In the genomic region with DNA sequence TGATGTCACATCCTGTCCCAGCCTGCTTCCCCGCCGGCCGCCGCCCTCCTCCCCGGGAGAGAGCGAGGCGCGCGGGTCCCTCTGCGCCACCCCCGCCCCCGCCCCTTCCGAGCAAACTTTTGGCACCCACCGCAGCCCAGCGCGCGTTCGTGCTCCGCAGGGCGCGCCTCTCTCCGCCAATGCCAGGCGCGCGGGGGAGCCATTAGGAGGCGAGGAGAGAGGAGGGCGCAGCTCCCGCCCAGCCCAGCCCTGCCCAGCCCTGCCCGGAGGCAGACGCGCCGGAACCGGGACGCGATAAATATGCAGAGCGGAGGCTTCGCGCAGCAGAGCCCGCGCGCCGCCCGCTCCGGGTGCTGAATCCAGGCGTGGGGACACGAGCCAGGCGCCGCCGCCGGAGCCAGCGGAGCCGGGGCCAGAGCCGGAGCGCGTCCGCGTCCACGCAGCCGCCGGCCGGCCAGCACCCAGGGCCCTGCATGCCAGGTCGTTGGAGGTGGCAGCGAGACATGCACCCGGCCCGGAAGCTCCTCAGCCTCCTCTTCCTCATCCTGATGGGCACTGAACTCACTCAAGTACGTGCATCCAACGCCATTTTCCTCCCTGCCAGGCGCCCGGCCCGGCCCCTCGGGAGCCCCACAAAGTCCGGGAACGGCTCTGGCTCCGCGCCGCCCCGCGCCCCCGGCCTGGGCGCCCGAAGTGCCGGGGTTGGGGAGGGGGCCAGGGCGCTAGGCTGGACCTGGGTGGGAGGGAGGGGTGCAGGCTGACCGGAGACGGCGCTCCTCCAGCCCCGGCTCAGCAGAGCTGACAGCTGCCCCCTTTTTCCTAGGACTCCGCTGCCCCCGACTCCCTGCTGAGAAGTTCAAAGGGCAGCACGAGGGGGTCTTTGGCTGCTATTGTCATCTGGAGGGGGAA, we compare ENCODE assay signal across 1 cellular context.
TF ChIP-seq lines count a peak whose summit lies in the region.

No MANE protein-coding gene starts in this region.

TF ChIP-seq in GM23338, 12 proteins besides CTCF, POLR2A, EP300 and RAD21:
- TF ChIP-seq, protein P1, sequence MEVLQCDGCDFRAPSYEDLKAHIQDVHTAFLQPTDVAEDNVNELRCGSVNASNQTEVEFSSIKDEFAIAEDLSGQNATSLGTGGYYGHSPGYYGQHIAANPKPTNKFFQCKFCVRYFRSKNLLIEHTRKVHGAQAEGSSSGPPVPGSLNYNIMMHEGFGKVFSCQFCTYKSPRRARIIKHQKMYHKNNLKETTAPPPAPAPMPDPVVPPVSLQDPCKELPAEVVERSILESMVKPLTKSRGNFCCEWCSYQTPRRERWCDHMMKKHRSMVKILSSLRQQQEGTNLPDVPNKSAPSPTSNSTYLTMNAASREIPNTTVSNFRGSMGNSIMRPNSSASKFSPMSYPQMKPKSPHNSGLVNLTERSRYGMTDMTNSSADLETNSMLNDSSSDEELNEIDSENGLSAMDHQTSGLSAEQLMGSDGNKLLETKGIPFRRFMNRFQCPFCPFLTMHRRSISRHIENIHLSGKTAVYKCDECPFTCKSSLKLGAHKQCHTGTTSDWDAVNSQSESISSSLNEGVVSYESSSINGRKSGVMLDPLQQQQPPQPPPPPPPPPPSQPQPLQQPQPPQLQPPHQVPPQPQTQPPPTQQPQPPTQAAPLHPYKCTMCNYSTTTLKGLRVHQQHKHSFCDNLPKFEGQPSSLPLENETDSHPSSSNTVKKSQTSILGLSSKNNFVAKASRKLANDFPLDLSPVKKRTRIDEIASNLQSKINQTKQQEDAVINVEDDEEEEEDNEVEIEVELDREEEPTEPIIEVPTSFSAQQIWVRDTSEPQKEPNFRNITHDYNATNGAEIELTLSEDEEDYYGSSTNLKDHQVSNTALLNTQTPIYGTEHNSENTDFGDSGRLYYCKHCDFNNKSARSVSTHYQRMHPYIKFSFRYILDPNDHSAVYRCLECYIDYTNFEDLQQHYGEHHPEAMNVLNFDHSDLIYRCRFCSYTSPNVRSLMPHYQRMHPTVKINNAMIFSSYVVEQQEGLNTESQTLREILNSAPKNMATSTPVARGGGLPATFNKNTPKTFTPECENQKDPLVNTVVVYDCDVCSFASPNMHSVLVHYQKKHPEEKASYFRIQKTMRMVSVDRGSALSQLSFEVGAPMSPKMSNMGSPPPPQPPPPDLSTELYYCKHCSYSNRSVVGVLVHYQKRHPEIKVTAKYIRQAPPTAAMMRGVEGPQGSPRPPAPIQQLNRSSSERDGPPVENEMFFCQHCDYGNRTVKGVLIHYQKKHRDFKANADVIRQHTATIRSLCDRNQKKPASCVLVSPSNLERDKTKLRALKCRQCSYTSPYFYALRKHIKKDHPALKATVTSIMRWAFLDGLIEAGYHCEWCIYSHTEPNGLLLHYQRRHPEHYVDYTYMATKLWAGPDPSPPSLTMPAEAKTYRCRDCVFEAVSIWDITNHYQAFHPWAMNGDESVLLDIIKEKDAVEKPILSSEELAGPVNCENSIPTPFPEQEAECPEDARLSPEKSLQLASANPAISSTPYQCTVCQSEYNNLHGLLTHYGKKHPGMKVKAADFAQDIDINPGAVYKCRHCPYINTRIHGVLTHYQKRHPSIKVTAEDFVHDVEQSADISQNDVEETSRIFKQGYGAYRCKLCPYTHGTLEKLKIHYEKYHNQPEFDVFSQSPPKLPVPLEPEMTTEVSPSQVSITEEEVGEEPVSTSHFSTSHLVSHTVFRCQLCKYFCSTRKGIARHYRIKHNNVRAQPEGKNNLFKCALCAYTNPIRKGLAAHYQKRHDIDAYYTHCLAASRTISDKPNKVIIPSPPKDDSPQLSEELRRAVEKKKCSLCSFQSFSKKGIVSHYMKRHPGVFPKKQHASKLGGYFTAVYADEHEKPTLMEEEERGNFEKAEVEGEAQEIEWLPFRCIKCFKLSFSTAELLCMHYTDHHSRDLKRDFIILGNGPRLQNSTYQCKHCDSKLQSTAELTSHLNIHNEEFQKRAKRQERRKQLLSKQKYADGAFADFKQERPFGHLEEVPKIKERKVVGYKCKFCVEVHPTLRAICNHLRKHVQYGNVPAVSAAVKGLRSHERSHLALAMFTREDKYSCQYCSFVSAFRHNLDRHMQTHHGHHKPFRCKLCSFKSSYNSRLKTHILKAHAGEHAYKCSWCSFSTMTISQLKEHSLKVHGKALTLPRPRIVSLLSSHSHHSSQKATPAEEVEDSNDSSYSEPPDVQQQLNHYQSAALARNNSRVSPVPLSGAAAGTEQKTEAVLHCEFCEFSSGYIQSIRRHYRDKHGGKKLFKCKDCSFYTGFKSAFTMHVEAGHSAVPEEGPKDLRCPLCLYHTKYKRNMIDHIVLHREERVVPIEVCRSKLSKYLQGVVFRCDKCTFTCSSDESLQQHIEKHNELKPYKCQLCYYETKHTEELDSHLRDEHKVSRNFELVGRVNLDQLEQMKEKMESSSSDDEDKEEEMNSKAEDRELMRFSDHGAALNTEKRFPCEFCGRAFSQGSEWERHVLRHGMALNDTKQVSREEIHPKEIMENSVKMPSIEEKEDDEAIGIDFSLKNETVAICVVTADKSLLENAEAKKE (CRISPR knock-in tag; IDR thresholded peaks at IDR 0.05), result no peak
- TF ChIP-seq ZNF114 (CRISPR knock-in tag; IDR thresholded peaks at IDR 0.05), result no peak
- TF ChIP-seq POLR2AphosphoS5 (IDR thresholded peaks at IDR 0.05; ENCODE audit: low read depth), result peak; percentile 28; the same call in 1 of the 2 replicates
- TF ChIP-seq STAT1 (IDR thresholded peaks at IDR 0.05; ENCODE audit: unreplicated experiment), result no peak
- TF ChIP-seq ZNF331 (CRISPR knock-in tag; IDR thresholded peaks at IDR 0.05; ENCODE audit: low read depth), result no peak
- TF ChIP-seq, protein P2, sequence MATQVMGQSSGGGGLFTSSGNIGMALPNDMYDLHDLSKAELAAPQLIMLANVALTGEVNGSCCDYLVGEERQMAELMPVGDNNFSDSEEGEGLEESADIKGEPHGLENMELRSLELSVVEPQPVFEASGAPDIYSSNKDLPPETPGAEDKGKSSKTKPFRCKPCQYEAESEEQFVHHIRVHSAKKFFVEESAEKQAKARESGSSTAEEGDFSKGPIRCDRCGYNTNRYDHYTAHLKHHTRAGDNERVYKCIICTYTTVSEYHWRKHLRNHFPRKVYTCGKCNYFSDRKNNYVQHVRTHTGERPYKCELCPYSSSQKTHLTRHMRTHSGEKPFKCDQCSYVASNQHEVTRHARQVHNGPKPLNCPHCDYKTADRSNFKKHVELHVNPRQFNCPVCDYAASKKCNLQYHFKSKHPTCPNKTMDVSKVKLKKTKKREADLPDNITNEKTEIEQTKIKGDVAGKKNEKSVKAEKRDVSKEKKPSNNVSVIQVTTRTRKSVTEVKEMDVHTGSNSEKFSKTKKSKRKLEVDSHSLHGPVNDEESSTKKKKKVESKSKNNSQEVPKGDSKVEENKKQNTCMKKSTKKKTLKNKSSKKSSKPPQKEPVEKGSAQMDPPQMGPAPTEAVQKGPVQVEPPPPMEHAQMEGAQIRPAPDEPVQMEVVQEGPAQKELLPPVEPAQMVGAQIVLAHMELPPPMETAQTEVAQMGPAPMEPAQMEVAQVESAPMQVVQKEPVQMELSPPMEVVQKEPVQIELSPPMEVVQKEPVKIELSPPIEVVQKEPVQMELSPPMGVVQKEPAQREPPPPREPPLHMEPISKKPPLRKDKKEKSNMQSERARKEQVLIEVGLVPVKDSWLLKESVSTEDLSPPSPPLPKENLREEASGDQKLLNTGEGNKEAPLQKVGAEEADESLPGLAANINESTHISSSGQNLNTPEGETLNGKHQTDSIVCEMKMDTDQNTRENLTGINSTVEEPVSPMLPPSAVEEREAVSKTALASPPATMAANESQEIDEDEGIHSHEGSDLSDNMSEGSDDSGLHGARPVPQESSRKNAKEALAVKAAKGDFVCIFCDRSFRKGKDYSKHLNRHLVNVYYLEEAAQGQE (IDR thresholded peaks at IDR 0.05; ENCODE audit: unreplicated experiment), result peak; percentile 26
